ENCODE assay signal across 6 cellular contexts in the genomic region with DNA sequence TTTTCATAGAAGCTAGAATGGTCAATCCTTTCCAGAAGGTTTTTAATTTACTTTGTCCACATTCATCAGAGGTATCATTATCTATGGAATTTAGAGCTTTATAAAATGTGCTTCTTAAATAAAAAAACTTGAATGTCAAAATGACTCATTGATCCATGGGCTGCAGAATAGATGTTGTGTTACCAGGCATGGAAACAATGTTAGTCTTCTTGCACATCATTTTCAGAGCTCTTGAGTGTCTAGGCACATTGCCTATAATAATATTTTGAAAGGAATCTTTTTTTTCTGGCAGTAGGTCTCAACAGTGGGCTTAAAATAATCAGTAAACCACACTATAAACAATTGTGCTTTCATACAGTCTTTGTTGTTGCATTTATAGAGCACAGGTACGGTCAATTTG.
"Had no signal": no experiment of that assay in that cellular context is flagged by ENCODE, and none has a peak within 500 bp of the region (broad histone marks: within the 10 kb centered on the region; RNA-seq: fewer than 3 reads in every experiment).

No MANE protein-coding gene starts in this region.

- H3K4me3 ChIP-seq: K562 had no signal

- DNase-seq: IMR-90 had no signal

- H3K27ac ChIP-seq: HL-60 had no signal

- H3K27me3 Mint-ChIP-seq: IgD-negative memory B cell had no signal

- H3K4me1 Mint-ChIP-seq: IgD-negative memory B cell had no signal

- H3K36me3 Mint-ChIP-seq: IgD-negative memory B cell had no signal

- H3K27ac Mint-ChIP-seq: IgD-negative memory B cell had no signal

- FAIRE-seq: HepG2, HTR-8/SVneo, K562 had no signal

- H3K4me3 Mint-ChIP-seq: IgD-negative memory B cell had no signal
